Comparison of ENCODE assay signal across 8 cellular contexts in genomic region chr3:73029321-73029796, GRCh38. TPM values are rescaled to one million over a fixed set of nuclear protein-coding genes. Genes with fewer than 3 reads are reported as not detected.
DNase-seq lines count a peak whose midpoint lies in the region; ATAC-seq and TF ChIP-seq lines count a peak whose summit lies in the region.

No MANE protein-coding gene starts in this region.

- peak; percentile 75 for DNase-seq in GM03348 (ENCODE audit: low spot score)
- peak; percentile 67 for DNase-seq in RWPE1 (ENCODE audit: low spot score)
- DNase-seq in epithelial cell of esophagus (ENCODE audit: low read depth), result peak; percentile 92
- no peak for DNase-seq in omental fat pad (ENCODE audit: low spot score)
- DNase-seq in ureter (ENCODE audit: low spot score), result no peak
- DNase-seq in NCI-H446 treated with DMSO at 0.1 percent for 48 hours (lab: John Stamatoyannopoulos, UW), result no peak
- DNase-seq in NAMALWA (ENCODE audit: low spot score), result no peak

- TF ChIP-seq CTCF in RWPE1 (conservative IDR thresholded peaks at IDR 0.05; ENCODE audit: low read depth), result no peak
- TF ChIP-seq CTCF in epithelial cell of esophagus (IDR thresholded peaks at IDR 0.05; ENCODE audit: insufficient read depth, low read depth, low read length, missing control alignments), result no peak
- TF ChIP-seq CTCF in omental fat pad (IDR thresholded peaks at IDR 0.05), result no peak

- POLR2A ChIA-PET in RWPE1 (lab: Yijun Ruan, JAX; ENCODE audit: low non-redundant PET), result no interaction called here

- peak; percentile 89 for ATAC-seq in omental fat pad (ENCODE audit: low FRiP score)
- ATAC-seq in HG03521 (IDR thresholded peaks at IDR 0.05; ENCODE audit: unreplicated experiment), result no peak

- peak overlapping the region; percentile 70 for H3K27ac ChIP-seq in RWPE1

- no peak overlapping the region for H3K4me3 ChIP-seq in epithelial cell of esophagus (ENCODE audit: low read length)

- CTCF ChIA-PET in RWPE1 (lab: Yijun Ruan, JAX), result no interaction called here

RNA-seq across cellular contexts. Expression of gene EBLN2, which starts 32.1 kb away (rescaled TPM):
- total RNA-seq in omental fat pad (10 to 100 TPM in 1 of 4 donors, 1 to 10 TPM in 3; 6.3 to 11.2 (median 8.2) TPM), ureter (11.0 TPM)

RNA-seq across cellular contexts. Expression of gene PPP4R2, which starts 32.7 kb away (rescaled TPM):
- 10 to 100 TPM; 46.5 to 56.6 (median 52.7) TPM for total RNA-seq in omental fat pad
- 69.4 TPM for total RNA-seq in ureter

Comparison
In these comparisons a context has a peak if more than half of its experiments do, and no peak if none do; other contexts are left out.
1. DNase-seq: peak in GM03348 (single experiment), RWPE1 (single experiment) and epithelial cell of esophagus (single experiment); none in omental fat pad (single experiment), ureter (single experiment), NCI-H446 treated with DMSO at 0.1 percent for 48 hours (single experiment) and NAMALWA (single experiment).